15 cellular contexts compared by ENCODE assay signal in genomic region chr6:101747160-101747559, GRCh38.
"Had no signal": no experiment of that assay in that cellular context is flagged by ENCODE, and none has a peak within 500 bp of the region (broad histone marks: within the 10 kb centered on the region; RNA-seq: fewer than 3 reads in every experiment).

No MANE protein-coding gene starts in this region.

- H3K27me3 ChIP-seq: colonic mucosa, esophagus muscularis mucosa had no signal

- H3K36me3 ChIP-seq: colonic mucosa, esophagus muscularis mucosa, lower lobe of right lung, WERI-Rb-1 had no signal

- H3K9me3 ChIP-seq: colonic mucosa, esophagus muscularis mucosa, lower lobe of right lung had no signal

- H3K4me3 ChIP-seq: colonic mucosa, esophagus muscularis mucosa, lower lobe of right lung had no signal

- H3K27ac ChIP-seq: colonic mucosa, esophagus muscularis mucosa, lower lobe of right lung, WERI-Rb-1 had no signal

- H3K4me1 ChIP-seq: colonic mucosa, lower lobe of right lung had no signal

- DNase-seq: activated CD4-positive, alpha-beta memory T cell treated with anti-CD3 and anti-CD28 coated beads for 36 hours; activated CD8-positive, alpha-beta memory T cell treated with anti-CD3 and anti-CD28 coated beads, Interleukin-2, amount 10 ng/mL, durations not matched to agents 7 days and 5 days; activated effector memory CD4-positive, alpha-beta T cell treated with Interleukin-2 at 50 U/mL for 16 hours; activated naive CD4-positive, alpha-beta T cell treated with anti-CD3 and anti-CD28 coated beads, Interleukin-2, amount 50 U/mL, for 16 hours; activated T-cell treated with anti-CD3 and anti-CD28 coated beads, Interleukin-2, amount 50 U/mL, for 1 hour; colonic mucosa; foreskin fibroblast; glutamatergic neuron; lower lobe of right lung; stimulated activated CD4-positive, alpha-beta T cell treated with anti-CD3 and anti-CD28 coated beads, Interleukin-12 subunit alpha, Interleukin-12 subunit beta, amount 100 ng/mL, for 4 hours; stimulated activated CD4-positive, alpha-beta T cell treated with anti-CD3 and anti-CD28 coated beads, Interleukin-2, amount 100 ng/mL, for 24 hours; T-helper 17 cell; WERI-Rb-1 had no signal

- FAIRE-seq: astrocyte had no signal
